In genomic region chr15:50764331-50765201, GRCh38 we compare ENCODE assay signal across 1 cellular context.
TF ChIP-seq lines count a peak whose summit lies in the region.

No MANE protein-coding gene starts in this region.

TF ChIP-seq in HepG2, 621 proteins besides CTCF, POLR2A, EP300 and RAD21 (continued from another document):
- no peak for TF ChIP-seq ZXDC (CRISPR knock-in tag; IDR thresholded peaks at IDR 0.05)
- TF ChIP-seq SMARCC2 (IDR thresholded peaks at IDR 0.05) = no peak
- TF ChIP-seq PTBP1 (IDR thresholded peaks at IDR 0.05; ENCODE audit: low read depth, low read length, poor library complexity, severe bottlenecking) = no peak
- peak; percentile 45; the same call in 1 of the 2 replicates for TF ChIP-seq KDM5A (IDR thresholded peaks at IDR 0.05; ENCODE audit: borderline replicate concordance, low read length)
